In the genomic region with DNA sequence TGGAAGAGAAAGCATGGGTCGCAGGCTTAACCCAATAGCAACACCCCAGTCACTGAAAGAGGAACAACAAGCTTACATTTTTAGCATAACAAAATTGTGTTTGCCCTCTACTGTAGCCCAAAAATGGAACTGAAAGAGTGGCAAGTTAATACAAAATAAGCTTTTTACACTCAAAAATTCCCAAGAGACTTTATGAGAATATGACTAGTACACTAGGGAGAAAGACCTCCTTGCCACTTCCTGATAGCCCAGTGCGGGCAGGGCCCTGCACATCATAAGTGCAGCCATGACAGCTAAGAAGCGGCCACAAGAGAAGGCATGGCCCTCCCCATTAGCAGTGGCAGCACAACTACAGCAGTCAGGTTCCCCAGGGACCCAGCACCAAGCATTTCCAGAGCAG, we compare ENCODE assay signal across 17 cellular contexts.
A peak's percentile ranks its signal among the peaks of the same experiment; 100 is the strongest.
DNase-seq lines count a peak whose midpoint lies in the region; ATAC-seq and FAIRE-seq lines count a peak whose summit lies in the region.
"Had no signal": no experiment of that assay in that cellular context is flagged by ENCODE, and none has a peak within 500 bp of the region (broad histone marks: within the 10 kb centered on the region; RNA-seq: fewer than 3 reads in every experiment).

No MANE protein-coding gene starts in this region.

- H3K4me3 ChIP-seq in BLaER1: no peak overlapping the region
- H3K4me3 ChIP-seq: gastrocnemius medialis had no signal

- ATAC-seq in GM19372 (IDR thresholded peaks at IDR 0.05; ENCODE audit: low read depth, unreplicated experiment) (peak; percentile 66), HG02759 (IDR thresholded peaks at IDR 0.05; ENCODE audit: unreplicated experiment) (peak; percentile 96), HG03457 (IDR thresholded peaks at IDR 0.05; ENCODE audit: unreplicated experiment) (peak; percentile 98)
- ATAC-seq: activated CD4-positive, alpha-beta T cell treated with anti-CD3 and anti-CD28 coated beads for 36 hours; activated naive CD4-positive, alpha-beta T cell treated with anti-CD3 and anti-CD28 coated beads, Interleukin-2, amount 50 U/mL, for 72 hours; gastrocnemius medialis; left ventricle myocardium superior had no signal

- no peak overlapping the region for H3K9ac ChIP-seq in BLaER1

- H3K27me3 Mint-ChIP-seq in activated CD4-positive, alpha-beta memory T cell treated with anti-CD3 and anti-CD28 coated beads for 36 hours: no peaks in the 10 kb centered on the region
- H3K27me3 Mint-ChIP-seq: dendritic cell treated with granulocyte-macrophage colony-stimulating factor and Interleukin-4, amounts not matched to agents 40 ng/mL and 50 ng/mL, for 4 days had no signal

- intact Hi-C loops in activated CD4-positive, alpha-beta memory T cell treated with anti-CD3 and anti-CD28 coated beads for 36 hours (cut with micrococcal nuclease): no loop called here

- no peaks in the 10 kb centered on the region for H3K27me3 ChIP-seq in BLaER1
- H3K27me3 ChIP-seq: gastrocnemius medialis, neutrophil had no signal

- H3K27ac ChIP-seq in BLaER1: peak overlapping the region; percentile 27; the same call in 1 of the 2 replicates
- H3K27ac ChIP-seq: gastrocnemius medialis, neutrophil had no signal

- no peak overlapping the region for H3K27ac Mint-ChIP-seq in activated CD4-positive, alpha-beta memory T cell treated with anti-CD3 and anti-CD28 coated beads for 36 hours
- H3K27ac Mint-ChIP-seq: activated CD4-positive, alpha-beta T cell treated with anti-CD3 and anti-CD28 coated beads for 36 hours; activated naive CD4-positive, alpha-beta T cell treated with anti-CD3 and anti-CD28 coated beads, Interleukin-2, amount 50 U/mL, for 72 hours; dendritic cell treated with granulocyte-macrophage colony-stimulating factor and Interleukin-4, amounts not matched to agents 40 ng/mL and 50 ng/mL, for 4 days; H9 had no signal

- peaks cover 13% of the 10 kb centered on the region for H3K9me3 Mint-ChIP-seq in activated CD4-positive, alpha-beta memory T cell treated with anti-CD3 and anti-CD28 coated beads for 36 hours

- peaks cover 23% of the 10 kb centered on the region for H3K4me1 ChIP-seq in BLaER1
- H3K4me1 ChIP-seq: gastrocnemius medialis had no signal

- H4K20me1 ChIP-seq in BLaER1: no peaks in the 10 kb centered on the region

- CTCF ChIA-PET in activated CD4-positive, alpha-beta memory T cell treated with anti-CD3 and anti-CD28 coated beads for 36 hours (lab: Charles Lee): no interaction called here

- no peaks in the 10 kb centered on the region for H3K36me3 Mint-ChIP-seq in activated CD4-positive, alpha-beta memory T cell treated with anti-CD3 and anti-CD28 coated beads for 36 hours

- DNase-seq in HT-29 (ENCODE audit: low spot score) (no peak), ecto neural progenitor cell (ENCODE audit: low spot score) (no peak), urothelium cell line (ENCODE audit: low spot score) (no peak)
- DNase-seq in activated CD4-positive, alpha-beta memory T cell treated with anti-CD3 and anti-CD28 coated beads for 36 hours: no peak
- DNase-seq: activated CD4-positive, alpha-beta T cell treated with anti-CD3 and anti-CD28 coated beads for 36 hours; EL; gastrocnemius medialis; H9; left ventricle myocardium superior; NCI-H524 had no signal

- FAIRE-seq in urothelium cell line (lab: Jason Lieb, UNC): no peak

- no peaks in the 10 kb centered on the region for H3K36me3 ChIP-seq in BLaER1
- H3K36me3 ChIP-seq: gastrocnemius medialis, neutrophil had no signal

- H3K4me3 Mint-ChIP-seq in activated CD4-positive, alpha-beta memory T cell treated with anti-CD3 and anti-CD28 coated beads for 36 hours: no peak overlapping the region
- H3K4me3 Mint-ChIP-seq: activated CD4-positive, alpha-beta T cell treated with anti-CD3 and anti-CD28 coated beads for 36 hours; dendritic cell treated with granulocyte-macrophage colony-stimulating factor and Interleukin-4, amounts not matched to agents 40 ng/mL and 50 ng/mL, for 4 days; H9 had no signal

- peak overlapping the region; percentile 59 for H3K4me2 ChIP-seq in BLaER1

- POLR2A ChIA-PET in activated CD4-positive, alpha-beta memory T cell treated with anti-CD3 and anti-CD28 coated beads for 36 hours (lab: Charles Lee): no interaction called here

- H3K4me1 Mint-ChIP-seq in activated CD4-positive, alpha-beta memory T cell treated with anti-CD3 and anti-CD28 coated beads for 36 hours (ENCODE audit: low read depth): no peaks in the 10 kb centered on the region
- H3K4me1 Mint-ChIP-seq: activated CD4-positive, alpha-beta T cell treated with anti-CD3 and anti-CD28 coated beads for 36 hours; H9 had no signal

- H3K9me3 ChIP-seq in BLaER1: peaks cover 31% of the 10 kb centered on the region
- H3K9me3 ChIP-seq: gastrocnemius medialis, neutrophil had no signal
